In genomic region chr1:31010081-31010989, GRCh38 we compare ENCODE assay signal across 8 cellular contexts. TPM values are rescaled to one million over a fixed set of nuclear protein-coding genes. Genes with fewer than 3 reads are reported as not detected.
DNase-seq lines count a peak whose midpoint lies in the region; ATAC-seq and TF ChIP-seq lines count a peak whose summit lies in the region.

No MANE protein-coding gene starts in this region.

- peak overlapping the region; percentile 1 for H3K4me3 Mint-ChIP-seq in T-helper 1 cell treated with Interleukin-12 subunit alpha and Interleukin-12 subunit beta and Interleukin-4 antibody, amounts not matched to agents 30 μg/mL and 1 μg/mL, for 36 hours
- no peak overlapping the region for H3K4me3 Mint-ChIP-seq in Caco-2 (ENCODE audit: unreplicated experiment)

- intact Hi-C loops in Caco-2 (cut with micrococcal nuclease; ENCODE audit: unreplicated experiment), result no loop called here

- DNase-seq in EH (ENCODE audit: low read depth), result peak; percentile 69
- peak; percentile 66 for DNase-seq in kidney tubule cell (ENCODE audit: low spot score)
- no peak for DNase-seq in UCSD-AML1 (lab: John Stamatoyannopoulos, UW; ENCODE audit: unreplicated experiment)
- no peak for DNase-seq in Caco-2
- DNase-seq in T1000 (lab: John Stamatoyannopoulos, UW), result no peak

- POLR2A ChIA-PET in Caco-2 (lab: Charles Lee), result interaction anchor here (0.5 kb wide), 1 partner anchor 123 kb away, joined by 3 read pairs; no protein-coding TSS in a partner anchor

- peak overlapping the region; percentile 75 for H3K27ac Mint-ChIP-seq in T-helper 1 cell treated with Interleukin-12 subunit alpha and Interleukin-12 subunit beta and Interleukin-4 antibody, amounts not matched to agents 30 μg/mL and 1 μg/mL, for 36 hours
- H3K27ac Mint-ChIP-seq in Caco-2 (ENCODE audit: unreplicated experiment), result no peak overlapping the region

- TF ChIP-seq CTCF in Caco-2 (IDR thresholded peaks at IDR 0.05; ENCODE audit: insufficient read depth in 1 of 2, low read depth in 1 of 2, low read length in 1 of 2, severe bottlenecking in 1 of 2, unreplicated experiment in 1 of 2), result no peak

- H3K36me3 Mint-ChIP-seq in T-helper 1 cell treated with Interleukin-12 subunit alpha and Interleukin-12 subunit beta and Interleukin-4 antibody, amounts not matched to agents 30 μg/mL and 1 μg/mL, for 36 hours (ENCODE audit: low read depth), result peaks cover 13% of the 10 kb centered on the region
- H3K36me3 Mint-ChIP-seq in Caco-2 (ENCODE audit: insufficient read depth, unreplicated experiment), result peaks cover 35% of the 10 kb centered on the region

- H3K27me3 ChIP-seq in Caco-2 (replicated peaks; ENCODE audit: control insufficient read depth, insufficient read depth, low read length), result no peaks in the 10 kb centered on the region

- ATAC-seq in GM21526 (IDR thresholded peaks at IDR 0.05; ENCODE audit: low FRiP score, unreplicated experiment) (peak; percentile 46), HG03135 (IDR thresholded peaks at IDR 0.05; ENCODE audit: unreplicated experiment) (no peak)

- no peaks in the 10 kb centered on the region for H3K9me3 Mint-ChIP-seq in T-helper 1 cell treated with Interleukin-12 subunit alpha and Interleukin-12 subunit beta and Interleukin-4 antibody, amounts not matched to agents 30 μg/mL and 1 μg/mL, for 36 hours
- no peaks in the 10 kb centered on the region for H3K9me3 Mint-ChIP-seq in Caco-2 (ENCODE audit: unreplicated experiment)

- H3K4me1 Mint-ChIP-seq in T-helper 1 cell treated with Interleukin-12 subunit alpha and Interleukin-12 subunit beta and Interleukin-4 antibody, amounts not matched to agents 30 μg/mL and 1 μg/mL, for 36 hours (ENCODE audit: low read depth), result peaks cover 42% of the 10 kb centered on the region
- peaks cover 39% of the 10 kb centered on the region for H3K4me1 Mint-ChIP-seq in Caco-2 (ENCODE audit: low read depth, unreplicated experiment)

- peaks cover 49% of the 10 kb centered on the region for H3K4me1 ChIP-seq in Caco-2

- no peaks in the 10 kb centered on the region for H3K9me3 ChIP-seq in Caco-2

- no peak overlapping the region for H3K4me3 ChIP-seq in Caco-2 (ENCODE audit: low read depth, low read length)

- H3K36me3 ChIP-seq in Caco-2 (ENCODE audit: control insufficient read depth, insufficient read depth, low read length), result no peaks in the 10 kb centered on the region

- CTCF ChIA-PET in Caco-2 (lab: Charles Lee), result interaction anchor here (0.5 kb wide), 1 partner anchor 92 kb away, joined by 4 read pairs; no protein-coding TSS in a partner anchor

- BruUV-seq in Caco-2 (replicated peaks; lab: Mats Ljungman, UMichigan), result no TSS peak

- H3K27me3 Mint-ChIP-seq in T-helper 1 cell treated with Interleukin-12 subunit alpha and Interleukin-12 subunit beta and Interleukin-4 antibody, amounts not matched to agents 30 μg/mL and 1 μg/mL, for 36 hours (ENCODE audit: low read depth), result no peaks in the 10 kb centered on the region
- no peaks in the 10 kb centered on the region for H3K27me3 Mint-ChIP-seq in Caco-2 (ENCODE audit: insufficient read depth, unreplicated experiment)

RNA-seq across cellular contexts. Expression of gene PUM1, which starts 55.2 kb away (rescaled TPM):
- 92.3 and 93.7 TPM in 2 replicates for total RNA-seq in Caco-2 (2022)

Comparison
In these comparisons a context has a peak if more than half of its experiments do, and no peak if none do; other contexts are left out.
1. DNase-seq: peak in EH (single experiment) and kidney tubule cell (single experiment); none in UCSD-AML1 (single experiment), Caco-2 (0 of 2) and T1000 (single experiment).